In the genomic region with DNA sequence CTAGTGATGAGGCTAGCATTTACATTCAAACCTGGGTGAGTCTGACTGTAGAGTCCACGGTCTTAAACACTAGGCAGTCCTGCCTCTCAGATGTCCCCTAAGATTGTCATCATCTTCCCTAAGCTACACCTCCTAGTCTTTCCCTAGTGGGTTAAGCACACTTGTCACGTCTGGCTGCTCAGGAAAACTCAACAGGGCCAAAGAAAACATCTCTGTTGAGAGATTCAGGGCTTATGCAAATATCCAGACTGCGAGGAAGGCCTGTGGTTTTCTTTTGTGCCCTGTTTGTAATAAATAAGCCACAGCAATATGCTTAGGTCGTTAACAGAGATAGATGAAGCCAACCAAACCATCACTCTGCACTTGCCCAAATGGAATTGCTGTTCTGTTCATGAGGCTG, we compare ENCODE assay signal across 20 cellular contexts.
DNase-seq lines count a peak whose midpoint lies in the region; ATAC-seq and TF ChIP-seq lines count a peak whose summit lies in the region.
"Had no signal": no experiment of that assay in that cellular context is flagged by ENCODE, and none has a peak within 500 bp of the region (broad histone marks: within the 10 kb centered on the region; RNA-seq: fewer than 3 reads in every experiment).

No MANE protein-coding gene starts in this region.

- no peaks in the 10 kb centered on the region for H3K9me3 ChIP-seq in endodermal cell (ENCODE audit: control insufficient read depth, low read length)
- H3K9me3 ChIP-seq: body of pancreas, esophagus muscularis mucosa had no signal

- no peaks in the 10 kb centered on the region for H3K36me3 ChIP-seq in endodermal cell (ENCODE audit: control insufficient read depth, insufficient read depth, low read length)
- H3K36me3 ChIP-seq: esophagus muscularis mucosa had no signal

- H3K4me3 Mint-ChIP-seq in endodermal cell (no peak overlapping the region), endothelial cell (ENCODE audit: unreplicated experiment) (no peak overlapping the region)
- H3K4me3 Mint-ChIP-seq: immature natural killer cell, natural killer cell, T-helper 17 cell had no signal

- 80 to 81% methylated on average over 3 to 4 of the region's 4 CpGs for WGBS in endodermal cell (ENCODE audit: insufficient coverage in 1 of 2, insufficient read length in 1 of 2), 2 experiments

- TF ChIP-seq CTCF in endodermal cell (conservative IDR thresholded peaks at IDR 0.05): no peak
- TF ChIP-seq CTCF in endothelial cell (IDR thresholded peaks at IDR 0.05; ENCODE audit: unreplicated experiment): no peak

- no peaks in the 10 kb centered on the region for H3K27me3 ChIP-seq in endodermal cell (ENCODE audit: control insufficient read depth, insufficient read depth, low read length, poor library complexity, severe bottlenecking)
- H3K27me3 ChIP-seq: body of pancreas, esophagus muscularis mucosa had no signal

- H3K36me3 Mint-ChIP-seq in endodermal cell (ENCODE audit: low read depth): no peaks in the 10 kb centered on the region
- no peaks in the 10 kb centered on the region for H3K36me3 Mint-ChIP-seq in endothelial cell (ENCODE audit: low read depth, unreplicated experiment)
- H3K36me3 Mint-ChIP-seq: immature natural killer cell, natural killer cell had no signal

- H3K4me1 Mint-ChIP-seq in endodermal cell (peaks cover 20% of the 10 kb centered on the region), endothelial cell (ENCODE audit: unreplicated experiment) (no peaks in the 10 kb centered on the region)
- H3K4me1 Mint-ChIP-seq: immature natural killer cell, natural killer cell, T-helper 17 cell had no signal

- peak overlapping the region; percentile 27 for H3K27ac ChIP-seq in endodermal cell (ENCODE audit: low read depth, low read length)
- H3K27ac ChIP-seq: body of pancreas, esophagus muscularis mucosa had no signal

- peak; percentile 79 for ATAC-seq in GM19035 (IDR thresholded peaks at IDR 0.05; ENCODE audit: unreplicated experiment)
- ATAC-seq in HG03565 (IDR thresholded peaks at IDR 0.05; ENCODE audit: unreplicated experiment): no peak
- no peak for ATAC-seq in HG03571 (IDR thresholded peaks at IDR 0.05; ENCODE audit: unreplicated experiment)
- ATAC-seq: body of pancreas; K562; stimulated activated naive CD8-positive, alpha-beta T cell treated with anti-CD3 and anti-CD28 coated beads, Interleukin-15, Interleukin-2, amounts not matched to agents 100 U/mL and 50 U/mL, for 24 hours; T-helper 17 cell had no signal

- H3K27ac Mint-ChIP-seq in endodermal cell (no peak overlapping the region), endothelial cell (ENCODE audit: unreplicated experiment) (no peak overlapping the region)
- H3K27ac Mint-ChIP-seq: immature natural killer cell, natural killer cell, T-helper 17 cell had no signal

- H3K9ac ChIP-seq in endodermal cell (ENCODE audit: extremely low read depth, low read length, poor library complexity, severe bottlenecking): no peak overlapping the region

- H3K4me1 ChIP-seq in endodermal cell (ENCODE audit: control insufficient read depth, insufficient read depth, low read length): no peaks in the 10 kb centered on the region
- H3K4me1 ChIP-seq: body of pancreas had no signal

- no peaks in the 10 kb centered on the region for H3K27me3 Mint-ChIP-seq in endodermal cell (ENCODE audit: insufficient read depth)
- H3K27me3 Mint-ChIP-seq in endothelial cell (ENCODE audit: unreplicated experiment): peaks cover under 1% of the 10 kb centered on the region
- H3K27me3 Mint-ChIP-seq: T-helper 17 cell had no signal

- DNase-seq in COLO668 (lab: John Stamatoyannopoulos, UW; ENCODE audit: unreplicated experiment) (peak; percentile 39), NCI-H2029 treated with DMSO at 0.1 percent for 48 hours (lab: John Stamatoyannopoulos, UW) (peak; percentile 83), endodermal cell (no peak), SIG-M5 (lab: John Stamatoyannopoulos, UW) (no peak), endothelial cell (ENCODE audit: low spot score) (no peak)
- DNase-seq: ACHN; activated CD8-positive, alpha-beta memory T cell treated with anti-CD3 and anti-CD28 coated beads, Interleukin-2, amount 50 U/mL, for 4 hours; body of pancreas; GDM1; immature natural killer cell; natural killer cell; NCI-H1092; SHP77; stimulated activated naive CD8-positive, alpha-beta T cell treated with anti-CD3 and anti-CD28 coated beads, Interleukin-15, Interleukin-2, amounts not matched to agents 100 U/mL and 50 U/mL, for 24 hours; T-helper 17 cell had no signal

- no peaks in the 10 kb centered on the region for H3K9me3 Mint-ChIP-seq in endodermal cell
- no peaks in the 10 kb centered on the region for H3K9me3 Mint-ChIP-seq in endothelial cell (ENCODE audit: unreplicated experiment)

- H3K4me3 ChIP-seq in endodermal cell (ENCODE audit: low read length): no peak overlapping the region
- H3K4me3 ChIP-seq: body of pancreas, esophagus muscularis mucosa, K562 had no signal

Comparison
In these comparisons a context has a peak if more than half of its experiments do, and no peak if none do; other contexts are left out.
1. DNase-seq: peak in COLO668 (single experiment) and NCI-H2029 treated with DMSO at 0.1 percent for 48 hours (single experiment); none in endodermal cell (single experiment), SIG-M5 (single experiment) and endothelial cell (single experiment).